15 cellular contexts compared by ENCODE assay signal in the genomic region with DNA sequence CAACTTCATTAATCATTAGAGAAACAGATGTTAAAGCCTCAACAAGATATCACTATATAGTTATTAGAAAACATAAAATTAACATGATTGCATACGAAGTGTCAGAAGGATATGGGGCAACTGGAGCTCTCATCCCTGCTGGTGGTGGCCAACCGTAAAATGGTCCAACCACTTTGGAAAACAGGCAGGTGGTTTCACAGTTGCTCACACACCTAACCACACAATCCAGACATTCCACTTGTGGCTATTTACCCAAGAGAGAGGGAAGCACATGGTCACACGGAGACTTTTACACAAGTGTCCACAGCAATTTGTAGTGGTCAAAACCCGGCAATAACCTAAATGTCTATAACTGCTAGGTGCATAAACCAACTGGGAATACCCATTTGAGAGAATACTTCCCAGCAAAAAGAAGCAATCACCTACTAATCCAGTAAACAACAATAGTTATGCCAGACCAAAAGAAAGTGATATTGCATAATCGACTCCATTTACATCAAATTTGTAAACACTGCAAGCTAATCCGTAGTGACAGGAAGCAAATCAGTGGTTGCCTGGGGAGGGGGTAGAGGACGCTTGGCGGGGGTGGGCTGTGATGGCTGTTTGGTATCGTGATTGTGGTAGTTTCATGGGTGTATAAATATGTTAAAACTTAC.
"Had no signal": no experiment of that assay in that cellular context is flagged by ENCODE, and none has a peak within 500 bp of the region (broad histone marks: within the 10 kb centered on the region; RNA-seq: fewer than 3 reads in every experiment).

No MANE protein-coding gene starts in this region.

- H3K9me3 Mint-ChIP-seq: activated naive CD4-positive, alpha-beta T cell treated with anti-CD3 and anti-CD28 coated beads, Interleukin-2, amount 50 U/mL, for 24 hours; stimulated activated naive CD8-positive, alpha-beta T cell treated with anti-CD3 and anti-CD28 coated beads, Interleukin-15, Interleukin-2, amounts not matched to agents 100 ng/mL and 50 ng/mL, for 24 hours had no signal

- H3K4me1 ChIP-seq: esophagus squamous epithelium, foreskin keratinocyte, testis had no signal

- DNase-seq: activated CD4-positive, CD25-positive, alpha-beta regulatory T cell; amygdala; dorsolateral prefrontal cortex; esophagus squamous epithelium; foreskin keratinocyte; heart right ventricle; sigmoid colon; stimulated activated CD4-positive, alpha-beta T cell treated with anti-CD3 and anti-CD28 coated beads, Interleukin-12 subunit alpha, Interleukin-12 subunit beta, amount 100 ng/mL, for 4 hours; T-helper 2 cell; testis had no signal

- ATAC-seq: foreskin keratinocyte, heart right ventricle had no signal

- H3K27me3 ChIP-seq: dorsolateral prefrontal cortex, esophagus squamous epithelium, foreskin keratinocyte, heart right ventricle, sigmoid colon, testis had no signal

- H3K27me3 Mint-ChIP-seq: activated naive CD4-positive, alpha-beta T cell treated with anti-CD3 and anti-CD28 coated beads, Interleukin-2, amount 50 U/mL, for 24 hours; stimulated activated naive CD8-positive, alpha-beta T cell treated with anti-CD3 and anti-CD28 coated beads, Interleukin-15, Interleukin-2, amounts not matched to agents 100 ng/mL and 50 ng/mL, for 24 hours had no signal

- H3K27ac ChIP-seq: dorsolateral prefrontal cortex, esophagus squamous epithelium, foreskin keratinocyte, heart right ventricle, sigmoid colon, testis had no signal

- FAIRE-seq: endometrium, islet of Langerhans had no signal

- H3K4me3 ChIP-seq: dorsolateral prefrontal cortex, esophagus squamous epithelium, heart right ventricle, sigmoid colon, testis had no signal

- H3K4me3 Mint-ChIP-seq: activated naive CD4-positive, alpha-beta T cell treated with anti-CD3 and anti-CD28 coated beads, Interleukin-2, amount 50 U/mL, for 24 hours; neural crest cell; stimulated activated naive CD8-positive, alpha-beta T cell treated with anti-CD3 and anti-CD28 coated beads, Interleukin-15, Interleukin-2, amounts not matched to agents 100 ng/mL and 50 ng/mL, for 24 hours had no signal

- H3K9me3 ChIP-seq: esophagus squamous epithelium, heart right ventricle, sigmoid colon, testis had no signal

- H3K27ac Mint-ChIP-seq: activated naive CD4-positive, alpha-beta T cell treated with anti-CD3 and anti-CD28 coated beads, Interleukin-2, amount 50 U/mL, for 24 hours; stimulated activated naive CD8-positive, alpha-beta T cell treated with anti-CD3 and anti-CD28 coated beads, Interleukin-15, Interleukin-2, amounts not matched to agents 100 ng/mL and 50 ng/mL, for 24 hours had no signal
